In genomic region chr5:17748196-17748595, GRCh38 we compare ENCODE assay signal across 22 cellular contexts.
"Had no signal": no experiment of that assay in that cellular context is flagged by ENCODE, and none has a peak within 500 bp of the region (broad histone marks: within the 10 kb centered on the region; RNA-seq: fewer than 3 reads in every experiment).

No MANE protein-coding gene starts in this region.

- H3K4me1 ChIP-seq: body of pancreas, left ventricle myocardium inferior, uterus had no signal

- H3K27ac ChIP-seq: body of pancreas, coronary artery, left ventricle myocardium inferior, thyroid gland, uterus had no signal

- H3K36me3 ChIP-seq: left ventricle myocardium inferior, thyroid gland, uterus had no signal

- H3K27me3 Mint-ChIP-seq: activated CD4-positive, alpha-beta memory T cell treated with anti-CD3 and anti-CD28 coated beads, Interleukin-2, amount 10 ng/mL, durations not matched to agents 7 days and 5 days; activated CD4-positive, alpha-beta T cell treated with anti-CD3 and anti-CD28 coated beads for 36 hours; activated naive CD8-positive, alpha-beta T cell; memory B cell; natural killer cell treated with Interleukin-12 subunit alpha and Interleukin-12 subunit beta and Interleukin-15 and Interleukin-18, amount 100 ng/mL, for 72 hours; stimulated activated naive B cell treated with anti-CD40 and anti-IgM and Interleukin-4, amounts not matched to agents 10 μg/mL and 1 μg/mL and 100 μg/mL, for 72 hours had no signal

- H3K9me3 ChIP-seq: body of pancreas, left ventricle myocardium inferior, thyroid gland, uterus had no signal

- ATAC-seq: activated CD4-positive, alpha-beta T cell treated with anti-CD3 and anti-CD28 coated beads for 36 hours; body of pancreas; natural killer cell treated with Interleukin-12 subunit alpha and Interleukin-12 subunit beta and Interleukin-15 and Interleukin-18, amount 100 ng/mL, for 72 hours; stimulated activated naive B cell treated with anti-CD40 and anti-IgM and Interleukin-4, amounts not matched to agents 10 μg/mL and 1 μg/mL and 100 μg/mL, for 72 hours had no signal

- H3K4me3 ChIP-seq: body of pancreas, coronary artery, left ventricle myocardium inferior, thyroid gland, uterus had no signal

- DNase-seq: activated CD4-positive, alpha-beta memory T cell treated with anti-CD3 and anti-CD28 coated beads, Interleukin-2, amount 10 ng/mL, durations not matched to agents 7 days and 5 days; activated CD4-positive, alpha-beta T cell treated with anti-CD3 and anti-CD28 coated beads for 36 hours; activated CD8-positive, alpha-beta memory T cell treated with anti-CD3 and anti-CD28 coated beads, Interleukin-2, amount 50 U/mL, for 4 hours; activated gamma-delta T cell; activated T-cell treated with anti-CD3 and anti-CD28 coated beads, Interleukin-2, amount 50 U/mL, for 48 hours; amygdala; body of pancreas; central memory CD4-positive, alpha-beta T cell; foreskin fibroblast; hippocampal formation; kidney; left ventricle myocardium inferior; nucleus accumbens; stimulated activated CD4-positive, alpha-beta T cell treated with anti-CD3 and anti-CD28 coated beads, Interleukin-15, amount 100 ng/mL, for 24 hours; stimulated activated CD4-positive, alpha-beta T cell treated with anti-CD3 and anti-CD28 coated beads, Interleukin-4, amount 100 ng/mL, for 1 hour; stimulated activated naive B cell treated with anti-CD40 and anti-IgM and Interleukin-4, amounts not matched to agents 10 μg/mL and 1 μg/mL and 100 μg/mL, for 72 hours; thyroid gland; uterus had no signal

- H3K4me1 Mint-ChIP-seq: activated CD4-positive, alpha-beta memory T cell treated with anti-CD3 and anti-CD28 coated beads, Interleukin-2, amount 10 ng/mL, durations not matched to agents 7 days and 5 days; activated CD4-positive, alpha-beta T cell treated with anti-CD3 and anti-CD28 coated beads for 36 hours; memory B cell; stimulated activated naive B cell treated with anti-CD40 and anti-IgM and Interleukin-4, amounts not matched to agents 10 μg/mL and 1 μg/mL and 100 μg/mL, for 72 hours had no signal

- H3K36me3 Mint-ChIP-seq: activated naive CD8-positive, alpha-beta T cell; memory B cell; natural killer cell treated with Interleukin-12 subunit alpha and Interleukin-12 subunit beta and Interleukin-15 and Interleukin-18, amount 100 ng/mL, for 72 hours; stimulated activated naive B cell treated with anti-CD40 and anti-IgM and Interleukin-4, amounts not matched to agents 10 μg/mL and 1 μg/mL and 100 μg/mL, for 72 hours had no signal

- H3K27ac Mint-ChIP-seq: activated CD4-positive, alpha-beta memory T cell treated with anti-CD3 and anti-CD28 coated beads, Interleukin-2, amount 10 ng/mL, durations not matched to agents 7 days and 5 days; activated CD4-positive, alpha-beta T cell treated with anti-CD3 and anti-CD28 coated beads for 36 hours; activated naive CD8-positive, alpha-beta T cell; memory B cell; natural killer cell treated with Interleukin-12 subunit alpha and Interleukin-12 subunit beta and Interleukin-15 and Interleukin-18, amount 100 ng/mL, for 72 hours; stimulated activated naive B cell treated with anti-CD40 and anti-IgM and Interleukin-4, amounts not matched to agents 10 μg/mL and 1 μg/mL and 100 μg/mL, for 72 hours had no signal

- H3K4me3 Mint-ChIP-seq: activated CD4-positive, alpha-beta memory T cell treated with anti-CD3 and anti-CD28 coated beads, Interleukin-2, amount 10 ng/mL, durations not matched to agents 7 days and 5 days; activated CD4-positive, alpha-beta T cell treated with anti-CD3 and anti-CD28 coated beads for 36 hours; activated naive CD8-positive, alpha-beta T cell; memory B cell; natural killer cell treated with Interleukin-12 subunit alpha and Interleukin-12 subunit beta and Interleukin-15 and Interleukin-18, amount 100 ng/mL, for 72 hours; stimulated activated naive B cell treated with anti-CD40 and anti-IgM and Interleukin-4, amounts not matched to agents 10 μg/mL and 1 μg/mL and 100 μg/mL, for 72 hours had no signal

- H3K27me3 ChIP-seq: body of pancreas, thyroid gland, uterus had no signal

- H3K9me3 Mint-ChIP-seq: memory B cell; stimulated activated naive B cell treated with anti-CD40 and anti-IgM and Interleukin-4, amounts not matched to agents 10 μg/mL and 1 μg/mL and 100 μg/mL, for 72 hours had no signal
